In genomic region chr5:174504266-174504726, GRCh38 we compare ENCODE assay signal across 15 cellular contexts.
DNase-seq lines count a peak whose midpoint lies in the region; ATAC-seq and TF ChIP-seq lines count a peak whose summit lies in the region.
"Had no signal": no experiment of that assay in that cellular context is flagged by ENCODE, and none has a peak within 500 bp of the region (broad histone marks: within the 10 kb centered on the region; RNA-seq: fewer than 3 reads in every experiment).

No MANE protein-coding gene starts in this region.

- TF ChIP-seq CTCF in body of pancreas (IDR thresholded peaks at IDR 0.05) (no peak), mesothelial cell of epicardium (IDR thresholded peaks at IDR 0.05; ENCODE audit: unreplicated experiment) (no peak)

- peaks cover 6% of the 10 kb centered on the region for H3K4me1 ChIP-seq in body of pancreas
- H3K4me1 ChIP-seq: tibial nerve had no signal

- H3K36me3 Mint-ChIP-seq in mesothelial cell of epicardium = peaks cover 2% of the 10 kb centered on the region
- H3K36me3 Mint-ChIP-seq in T-helper 2 cell treated with Interferon-gamma antibody and Interleukin-4, amounts not matched to agents 5 μg/mL and 100 μg/mL, for 36 hours (ENCODE audit: low read depth) = no peaks in the 10 kb centered on the region

- H3K27ac Mint-ChIP-seq in mesothelial cell of epicardium = peak overlapping the region; percentile 87
- H3K27ac Mint-ChIP-seq in T-helper 2 cell treated with Interferon-gamma antibody and Interleukin-4, amounts not matched to agents 5 μg/mL and 100 μg/mL, for 36 hours = no peak overlapping the region
- H3K27ac Mint-ChIP-seq: naive B cell had no signal

- H3K27me3 Mint-ChIP-seq in mesothelial cell of epicardium (ENCODE audit: low read depth) = peaks cover 1% of the 10 kb centered on the region
- H3K27me3 Mint-ChIP-seq in T-helper 2 cell treated with Interferon-gamma antibody and Interleukin-4, amounts not matched to agents 5 μg/mL and 100 μg/mL, for 36 hours (ENCODE audit: low read depth) = no peaks in the 10 kb centered on the region

- peaks cover 32% of the 10 kb centered on the region for H3K4me1 Mint-ChIP-seq in mesothelial cell of epicardium
- no peaks in the 10 kb centered on the region for H3K4me1 Mint-ChIP-seq in T-helper 2 cell treated with Interferon-gamma antibody and Interleukin-4, amounts not matched to agents 5 μg/mL and 100 μg/mL, for 36 hours (ENCODE audit: low read depth)
- H3K4me1 Mint-ChIP-seq: naive B cell had no signal

- 27 to 39% methylated on average over 9 of the region's 9 CpGs for WGBS in body of pancreas, 2 donors

- no peak for ATAC-seq in body of pancreas
- ATAC-seq in HG03135 (IDR thresholded peaks at IDR 0.05; ENCODE audit: unreplicated experiment) = no peak
- ATAC-seq: left lobe of liver had no signal

- H3K4me3 Mint-ChIP-seq in mesothelial cell of epicardium = peak overlapping the region; percentile 35
- H3K4me3 Mint-ChIP-seq in T-helper 2 cell treated with Interferon-gamma antibody and Interleukin-4, amounts not matched to agents 5 μg/mL and 100 μg/mL, for 36 hours = no peak overlapping the region
- H3K4me3 Mint-ChIP-seq: naive B cell had no signal

- TF ChIP-seq POLR2A in body of pancreas (IDR thresholded peaks at IDR 0.05) = no peak

- no peaks in the 10 kb centered on the region for H3K27me3 ChIP-seq in body of pancreas
- H3K27me3 ChIP-seq: tibial nerve had no signal

- peak; percentile 55 for DNase-seq in Ammon's horn (ENCODE audit: low spot score)
- DNase-seq in M059J (ENCODE audit: low read depth) = peak; percentile 33
- DNase-seq in body of pancreas = no peak
- no peak for DNase-seq in mesothelial cell of epicardium (ENCODE audit: low spot score in 2 of 2, unreplicated experiment in 2 of 2)
- no peak for DNase-seq in stimulated activated CD4-positive, alpha-beta T cell treated with anti-CD3 and anti-CD28 coated beads, Interleukin-1b, Interleukin-23, amount 100 ng/mL, for 48 hours
- DNase-seq in T-helper 2 cell treated with Interferon-gamma antibody and Interleukin-4, amounts not matched to agents 5 μg/mL and 100 μg/mL, for 36 hours (ENCODE audit: low spot score) = no peak
- no peak for DNase-seq in stimulated activated CD4-positive, alpha-beta T cell treated with anti-CD3 and anti-CD28 coated beads, Interleukin-4, amount 100 ng/mL, for 1 hour
- DNase-seq: activated CD4-positive, alpha-beta T cell treated with anti-CD3 and anti-CD28 coated beads, Interleukin-2, amount 50 U/mL, for 1 hour; activated T-cell treated with anti-CD3 and anti-CD28 coated beads, Interleukin-2, amount 50 U/mL, for 1 hour; MV-4-11; naive B cell; T-helper 2 cell had no signal

- H3K27ac ChIP-seq in body of pancreas = peak overlapping the region in 3 of 4 donors; percentile 58 to 71 (median 64)

- H3K9me3 ChIP-seq in body of pancreas = no peaks in the 10 kb centered on the region

- peaks cover 11% of the 10 kb centered on the region for H3K9me3 Mint-ChIP-seq in mesothelial cell of epicardium
- H3K9me3 Mint-ChIP-seq in T-helper 2 cell treated with Interferon-gamma antibody and Interleukin-4, amounts not matched to agents 5 μg/mL and 100 μg/mL, for 36 hours = peaks cover 12% of the 10 kb centered on the region

- no peaks in the 10 kb centered on the region for H3K36me3 ChIP-seq in body of pancreas (replicated peaks in 1 of 2; ENCODE audit: insufficient read depth in 1 of 2, low read depth in 2 of 2)
- H3K36me3 ChIP-seq: tibial nerve had no signal

- H3K4me3 ChIP-seq in body of pancreas = no peak overlapping the region

- intact Hi-C loops in body of pancreas (cut with DNase I) = no loop called here

Comparison
In these comparisons a context has a peak if more than half of its experiments do, and no peak if none do; other contexts are left out.
1. DNase-seq: peak in Ammon's horn (single experiment) and M059J (single experiment); none in body of pancreas (0 of 4), mesothelial cell of epicardium (0 of 2), stimulated activated CD4-positive, alpha-beta T cell treated with anti-CD3 and anti-CD28 coated beads, Interleukin-1b, Interleukin-23, amount 100 ng/mL, for 48 hours (single experiment), T-helper 2 cell treated with Interferon-gamma antibody and Interleukin-4, amounts not matched to agents 5 μg/mL and 100 μg/mL, for 36 hours (single experiment) and stimulated activated CD4-positive, alpha-beta T cell treated with anti-CD3 and anti-CD28 coated beads, Interleukin-4, amount 100 ng/mL, for 1 hour (single experiment).